In the genomic region with DNA sequence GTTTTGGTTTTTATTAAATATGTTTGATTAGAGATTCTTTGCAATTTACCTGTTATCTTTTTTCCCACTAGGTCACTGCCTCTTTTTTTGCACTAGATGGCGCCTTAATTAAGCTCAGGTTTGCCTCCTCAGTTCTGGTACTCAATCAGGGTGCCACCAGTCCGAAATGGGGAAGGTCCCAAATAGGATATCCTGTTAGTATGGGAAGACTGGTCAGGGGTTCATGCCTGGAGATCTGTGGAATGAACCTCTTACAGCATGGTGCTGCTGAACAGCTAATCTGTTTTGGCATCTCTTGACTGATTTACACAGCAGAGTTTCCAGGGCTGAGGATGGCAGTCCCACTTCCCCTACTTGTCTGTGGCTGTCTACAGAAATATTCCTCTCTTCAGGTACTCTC, we compare ENCODE assay signal across 1 cellular context.
TF ChIP-seq lines count a peak whose summit lies in the region.

No MANE protein-coding gene starts in this region.

TF ChIP-seq in HCT116, 20 proteins besides CTCF, POLR2A, EP300 and RAD21 (continued from another document):
- TF ChIP-seq, protein P1, sequence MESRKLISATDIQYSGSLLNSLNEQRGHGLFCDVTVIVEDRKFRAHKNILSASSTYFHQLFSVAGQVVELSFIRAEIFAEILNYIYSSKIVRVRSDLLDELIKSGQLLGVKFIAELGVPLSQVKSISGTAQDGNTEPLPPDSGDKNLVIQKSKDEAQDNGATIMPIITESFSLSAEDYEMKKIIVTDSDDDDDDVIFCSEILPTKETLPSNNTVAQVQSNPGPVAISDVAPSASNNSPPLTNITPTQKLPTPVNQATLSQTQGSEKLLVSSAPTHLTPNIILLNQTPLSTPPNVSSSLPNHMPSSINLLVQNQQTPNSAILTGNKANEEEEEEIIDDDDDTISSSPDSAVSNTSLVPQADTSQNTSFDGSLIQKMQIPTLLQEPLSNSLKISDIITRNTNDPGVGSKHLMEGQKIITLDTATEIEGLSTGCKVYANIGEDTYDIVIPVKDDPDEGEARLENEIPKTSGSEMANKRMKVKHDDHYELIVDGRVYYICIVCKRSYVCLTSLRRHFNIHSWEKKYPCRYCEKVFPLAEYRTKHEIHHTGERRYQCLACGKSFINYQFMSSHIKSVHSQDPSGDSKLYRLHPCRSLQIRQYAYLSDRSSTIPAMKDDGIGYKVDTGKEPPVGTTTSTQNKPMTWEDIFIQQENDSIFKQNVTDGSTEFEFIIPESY (IDR thresholded peaks at IDR 0.05; ENCODE audit: extremely low read depth, insufficient replicate concordance, low read length) = no peak
- TF ChIP-seq ZNF274 (IDR thresholded peaks at IDR 0.05; ENCODE audit: low read depth, low read length) = no peak
- TF ChIP-seq YY1 (IDR thresholded peaks at IDR 0.05; ENCODE audit: extremely low read depth, insufficient replicate concordance, low read depth, low read length) = no peak
- no peak for TF ChIP-seq EZH2phosphoT487 (IDR thresholded peaks at IDR 0.05; ENCODE audit: borderline replicate concordance)
- TF ChIP-seq SRF (IDR thresholded peaks at IDR 0.05; ENCODE audit: low read depth) = no peak
- TF ChIP-seq FOSL1 (IDR thresholded peaks at IDR 0.05; ENCODE audit: low read depth) = no peak
- no peak for TF ChIP-seq CEBPB (IDR thresholded peaks at IDR 0.05; ENCODE audit: low read depth)
